In the genomic region with DNA sequence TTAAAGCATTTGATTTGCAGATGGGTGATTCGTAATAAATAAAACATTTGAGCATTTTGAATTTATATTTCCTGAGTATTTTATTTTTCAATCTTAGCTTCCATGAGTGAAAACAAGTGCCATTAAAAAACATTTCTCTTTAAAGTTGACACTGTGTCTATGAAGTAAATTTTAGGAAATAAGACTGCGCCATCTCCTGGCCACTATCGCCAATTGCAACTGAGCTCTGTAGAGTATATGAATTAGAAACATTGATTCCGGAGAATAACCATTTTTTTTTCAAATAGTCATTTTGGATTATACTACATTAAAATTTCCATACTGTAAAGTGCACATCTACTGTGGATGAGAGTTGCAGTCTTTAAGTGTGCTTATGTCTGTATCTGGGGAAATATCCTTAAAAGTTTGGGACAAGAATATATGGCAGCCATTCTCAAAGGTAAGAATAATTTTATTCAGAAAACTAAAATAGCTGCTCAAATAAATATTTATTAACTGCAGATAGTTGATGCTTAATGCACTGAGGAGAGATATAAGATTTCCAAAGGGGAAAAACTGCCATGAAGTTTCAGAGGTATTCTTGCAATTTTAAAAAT, we compare ENCODE assay signal across 7 cellular contexts. TPM values are rescaled to one million over a fixed set of nuclear protein-coding genes. Genes with fewer than 3 reads are reported as not detected.
DNase-seq lines count a peak whose midpoint lies in the region; ATAC-seq, FAIRE-seq and TF ChIP-seq lines count a peak whose summit lies in the region.

No MANE protein-coding gene starts in this region.

- H3K9me3 Mint-ChIP-seq in activated naive CD8-positive, alpha-beta T cell treated with anti-CD3 and anti-CD28 coated beads for 36 hours: no peaks in the 10 kb centered on the region

- DNase-seq in NCI-H446 treated with DMSO at 0.1 percent for 48 hours (lab: John Stamatoyannopoulos, UW): peak; percentile 40
- peak; percentile 26 for DNase-seq in activated naive CD8-positive, alpha-beta T cell treated with anti-CD3 and anti-CD28 coated beads for 36 hours
- DNase-seq in stimulated activated CD4-positive, alpha-beta T cell treated with anti-CD3 and anti-CD28 coated beads, Interleukin-4, amount 100 ng/mL, for 24 hours: peak; percentile 56

- TF ChIP-seq CTCF in GM12872 (IDR thresholded peaks at IDR 0.05; ENCODE audit: insufficient read depth, low read depth, low read length): peak; percentile 70

- peaks cover 41% of the 10 kb centered on the region for H3K27me3 Mint-ChIP-seq in activated naive CD8-positive, alpha-beta T cell treated with anti-CD3 and anti-CD28 coated beads for 36 hours

- H3K4me3 Mint-ChIP-seq in activated naive CD8-positive, alpha-beta T cell treated with anti-CD3 and anti-CD28 coated beads for 36 hours: no peak overlapping the region

- H3K4me1 Mint-ChIP-seq in activated naive CD8-positive, alpha-beta T cell treated with anti-CD3 and anti-CD28 coated beads for 36 hours: no peaks in the 10 kb centered on the region

- ATAC-seq in HG02642 (IDR thresholded peaks at IDR 0.05; ENCODE audit: poor library complexity, unreplicated experiment): peak; percentile 58
- no peak for ATAC-seq in HG03521 (IDR thresholded peaks at IDR 0.05; ENCODE audit: unreplicated experiment)

- no peaks in the 10 kb centered on the region for H3K36me3 Mint-ChIP-seq in activated naive CD8-positive, alpha-beta T cell treated with anti-CD3 and anti-CD28 coated beads for 36 hours

- no peak overlapping the region for H3K27ac Mint-ChIP-seq in activated naive CD8-positive, alpha-beta T cell treated with anti-CD3 and anti-CD28 coated beads for 36 hours

- FAIRE-seq in islet of Langerhans (lab: Jason Lieb, UNC): peak; percentile 94

RNA-seq across cellular contexts. Expression of gene DMRTA1, which starts 5.9 kb away (rescaled TPM):
- not detected for total RNA-seq in activated naive CD8-positive, alpha-beta T cell treated with anti-CD3 and anti-CD28 coated beads for 36 hours
